In the genomic region with DNA sequence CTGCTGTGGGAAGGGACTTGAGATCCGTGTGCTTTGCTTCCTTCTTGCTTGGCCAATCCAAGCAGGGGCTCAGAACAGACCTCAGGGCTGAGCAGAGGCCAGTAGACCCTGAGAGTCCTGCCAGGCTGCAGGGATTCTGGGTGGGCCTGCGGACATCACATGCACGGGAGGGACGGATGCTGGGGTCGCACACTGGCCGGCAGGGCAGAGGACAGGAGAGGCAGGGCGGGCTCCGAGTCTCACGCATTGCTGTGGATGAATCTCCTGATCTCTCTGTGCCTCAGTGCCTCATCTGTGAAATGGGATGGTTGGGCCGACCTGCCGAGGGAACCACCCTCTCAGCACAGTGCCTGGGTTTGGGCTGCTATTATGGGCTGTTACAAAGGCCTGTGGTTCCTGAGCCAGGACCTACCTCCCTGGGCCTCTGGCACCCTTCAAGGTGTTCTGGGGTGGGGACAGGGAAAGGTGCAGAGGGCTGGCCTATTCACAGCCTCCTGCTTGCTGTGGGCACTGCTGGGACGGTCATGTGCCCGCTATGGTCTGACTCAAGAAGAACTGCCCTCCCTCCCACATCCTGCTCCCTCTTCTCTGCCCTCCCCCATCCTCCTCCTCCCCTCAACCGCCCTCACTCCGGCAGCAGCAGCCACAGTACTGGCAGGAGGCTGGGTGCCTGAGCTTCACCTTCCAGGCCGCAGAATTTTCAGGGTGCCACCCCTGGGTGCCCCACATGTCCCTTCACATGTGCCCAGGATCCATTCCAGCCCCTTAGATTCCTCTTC, we compare ENCODE assay signal across 15 cellular contexts. TPM values are rescaled to one million over a fixed set of nuclear protein-coding genes. Genes with fewer than 3 reads are reported as not detected.
A peak's percentile ranks its signal among the peaks of the same experiment; 100 is the strongest.
DNase-seq lines count a peak whose midpoint lies in the region; ATAC-seq, FAIRE-seq and TF ChIP-seq lines count a peak whose summit lies in the region.
"Had no signal": no experiment of that assay in that cellular context is flagged by ENCODE, and none has a peak within 500 bp of the region (broad histone marks: within the 10 kb centered on the region; RNA-seq: fewer than 3 reads in every experiment).

No MANE protein-coding gene starts in this region.

- H4K8ac ChIP-seq in H1 (ENCODE audit: extremely low read depth, insufficient read depth, low read length), result no peak overlapping the region

- intact Hi-C loops in activated T-helper 2 cell treated with anti-CD3 and anti-CD28 coated beads, Interferon-gamma antibody, Interleukin-2, Interleukin-4, amounts not matched to agents 10 μg/mL and 5 μg/mL and 100 μg/mL, durations not matched to agents 14 hours and 24 hours and 36 hours (cut with micrococcal nuclease), result no loop called here

- H3K4me3 Mint-ChIP-seq in activated T-helper 2 cell treated with anti-CD3 and anti-CD28 coated beads, Interferon-gamma antibody, Interleukin-2, Interleukin-4, amounts not matched to agents 10 μg/mL and 5 μg/mL and 100 μg/mL, durations not matched to agents 14 hours and 24 hours and 36 hours (ENCODE audit: low read depth), result no peak overlapping the region
- H3K4me3 Mint-ChIP-seq: memory B cell; stimulated activated naive B cell treated with anti-CD40 and anti-IgM and Interleukin-4, amounts not matched to agents 10 μg/mL and 1 μg/mL and 100 μg/mL, for 72 hours had no signal

- no peak for TF ChIP-seq RAD21 in H1 (IDR thresholded peaks at IDR 0.05 in 1 of 2, conservative IDR thresholded peaks at IDR 0.05 in 1 of 2; ENCODE audit: low read depth in 2 of 2, low read length in 2 of 2)

- no peak overlapping the region for H3K56ac ChIP-seq in H1 (replicated peaks; ENCODE audit: insufficient read length, low read depth, low read length)

- no peaks in the 10 kb centered on the region for H3F3A ChIP-seq in GM23248 (ENCODE audit: insufficient read depth)

- peaks cover 5% of the 10 kb centered on the region; the same call in 1 of the 2 replicates for H3K79me1 ChIP-seq in H1 (ENCODE audit: low read depth, low read length)

- no peak overlapping the region for H3K4me3 ChIP-seq in GM23248
- no peak overlapping the region for H3K4me3 ChIP-seq in H1 (ENCODE audit: extremely low read depth in 1 of 4, insufficient read depth in 2 of 4, low read depth in 3 of 4, low read length in 4 of 4)

- no peaks in the 10 kb centered on the region for H3K4me1 Mint-ChIP-seq in activated T-helper 2 cell treated with anti-CD3 and anti-CD28 coated beads, Interferon-gamma antibody, Interleukin-2, Interleukin-4, amounts not matched to agents 10 μg/mL and 5 μg/mL and 100 μg/mL, durations not matched to agents 14 hours and 24 hours and 36 hours (ENCODE audit: low read depth)
- H3K4me1 Mint-ChIP-seq: memory B cell had no signal

- H2AFZ ChIP-seq in GM23248 (no peak overlapping the region), H1 (ENCODE audit: low read length) (no peak overlapping the region)

- H3K36me3 ChIP-seq in GM23248 (ENCODE audit: low read depth), result no peaks in the 10 kb centered on the region
- H3K36me3 ChIP-seq in H1 (ENCODE audit: control insufficient read depth in 2 of 4, insufficient read depth in 4 of 4, low read length in 3 of 4), result peaks cover 0 to 7% (median 2%) of the 10 kb centered on the region in 4 experiments; a peak in 4 of 8 replicates

- H3K27me3 Mint-ChIP-seq in activated T-helper 2 cell treated with anti-CD3 and anti-CD28 coated beads, Interferon-gamma antibody, Interleukin-2, Interleukin-4, amounts not matched to agents 10 μg/mL and 5 μg/mL and 100 μg/mL, durations not matched to agents 14 hours and 24 hours and 36 hours (ENCODE audit: low read depth), result no peaks in the 10 kb centered on the region

- CTCF ChIA-PET in H1 (lab: Charles Lee; ENCODE audit: partially characterized antibody), result interaction anchor here (0.7 to 1.4 kb wide), 2 partner anchors 52 to 101 kb away, joined by 3 read pairs; no protein-coding TSS in a partner anchor

- no peak for TF ChIP-seq POLR2A in H1 (IDR thresholded peaks at IDR 0.05; ENCODE audit: control extremely low read depth in 1 of 2, low read depth in 2 of 2, low read length in 2 of 2)
- no peak for TF ChIP-seq POLR2A in GM12892 (IDR thresholded peaks at IDR 0.05; ENCODE audit: low read depth, low read length)

- 0 out of 2 replicates have a peak overlapping the region, but pooled peaks have one; percentile 9 for H2BK15ac ChIP-seq in H1 (ENCODE audit: low read length)

- in situ Hi-C loops in GM23248 (cut with MboI), result no loop called here

- H4K20me1 ChIP-seq in GM23248 (ENCODE audit: insufficient read depth), result no peaks in the 10 kb centered on the region
- H4K20me1 ChIP-seq in H1 (replicated peaks in 1 of 2; ENCODE audit: control insufficient read depth in 1 of 2, insufficient read depth in 2 of 2, low read length in 2 of 2), result peaks cover 0 to 5% of the 10 kb centered on the region in 2 experiments

- no peak overlapping the region for H2AK5ac ChIP-seq in H1 (ENCODE audit: low read depth, low read length)

- H3K9me2 ChIP-seq in GM23248 (ENCODE audit: insufficient read depth), result no peaks in the 10 kb centered on the region

- no peaks in the 10 kb centered on the region for H3K36me3 Mint-ChIP-seq in activated T-helper 2 cell treated with anti-CD3 and anti-CD28 coated beads, Interferon-gamma antibody, Interleukin-2, Interleukin-4, amounts not matched to agents 10 μg/mL and 5 μg/mL and 100 μg/mL, durations not matched to agents 14 hours and 24 hours and 36 hours (ENCODE audit: low read depth)
- H3K36me3 Mint-ChIP-seq: memory B cell had no signal

- FAIRE-seq in RCC 7860 (lab: Jason Lieb, UNC) (peak; percentile 74), H1 (lab: Jason Lieb, UNC) (no peak), GM12892 (lab: Jason Lieb, UNC) (no peak)
- FAIRE-seq: GM18507 had no signal

- no peak overlapping the region for H4K91ac ChIP-seq in H1 (replicated peaks; ENCODE audit: insufficient read length, low read length)

- no peak overlapping the region for H3K23ac ChIP-seq in H1 (ENCODE audit: insufficient read length)

- H3K27me3 ChIP-seq in GM23248 (replicated peaks; ENCODE audit: insufficient read depth), result no peaks in the 10 kb centered on the region
- H3K27me3 ChIP-seq in H1 (replicated peaks in 1 of 4; ENCODE audit: control insufficient read depth in 3 of 4, extremely low read depth in 1 of 4, insufficient read depth in 3 of 4, low read length in 3 of 4), result no peaks in the 10 kb centered on the region

- POLR2A ChIA-PET in H1 (lab: Charles Lee; ENCODE audit: partially characterized antibody), result no interaction called here

- H3K27ac ChIP-seq in GM23248 (no peak overlapping the region), H1 (ENCODE audit: low read depth, low read length) (no peak overlapping the region)

- no peak overlapping the region for H3K14ac ChIP-seq in H1 (ENCODE audit: insufficient read length)

- WGBS in GM23248 (ENCODE audit: low coverage in 1 of 2, low lambda C conversion rate in 2 of 2, missing lambda C conversion rate in 2 of 2), 2 experiments, result 82 to 90% methylated on average over 14 to 16 of the region's 16 CpGs
- 89% methylated on average over 12 of the region's 16 CpGs; no CpG with 5 or more reads in 1 of the 2 experiments for WGBS in H1 (ENCODE audit: extremely low coverage in 1 of 2, insufficient coverage in 1 of 2, insufficient read length in 1 of 2, insufficient replicate concordance in 2 of 2, low coverage in 1 of 2, low lambda C conversion rate in 2 of 2, missing lambda C conversion rate in 1 of 2), 2 experiments

- no peaks in the 10 kb centered on the region for H3K9me3 Mint-ChIP-seq in activated T-helper 2 cell treated with anti-CD3 and anti-CD28 coated beads, Interferon-gamma antibody, Interleukin-2, Interleukin-4, amounts not matched to agents 10 μg/mL and 5 μg/mL and 100 μg/mL, durations not matched to agents 14 hours and 24 hours and 36 hours
- H3K9me3 Mint-ChIP-seq: memory B cell; stimulated activated naive B cell treated with anti-CD40 and anti-IgM and Interleukin-4, amounts not matched to agents 10 μg/mL and 1 μg/mL and 100 μg/mL, for 72 hours had no signal

- 0 out of 2 replicates have a peak overlapping the region, but pooled peaks have one; percentile 2 for H2BK12ac ChIP-seq in H1 (ENCODE audit: low read depth, low read length)

- H3K9me3 ChIP-seq in GM23248 (ENCODE audit: low read depth), result no peaks in the 10 kb centered on the region
- no peaks in the 10 kb centered on the region for H3K9me3 ChIP-seq in H1 (ENCODE audit: insufficient read depth in 2 of 2, low read depth in 1 of 2, low read length in 1 of 2)

- H3K27ac Mint-ChIP-seq in activated T-helper 2 cell treated with anti-CD3 and anti-CD28 coated beads, Interferon-gamma antibody, Interleukin-2, Interleukin-4, amounts not matched to agents 10 μg/mL and 5 μg/mL and 100 μg/mL, durations not matched to agents 14 hours and 24 hours and 36 hours, result no peak overlapping the region
- H3K27ac Mint-ChIP-seq: memory B cell; stimulated activated naive B cell treated with anti-CD40 and anti-IgM and Interleukin-4, amounts not matched to agents 10 μg/mL and 1 μg/mL and 100 μg/mL, for 72 hours had no signal

- DNase-seq in GM23248 (peak; percentile 43), RCC 7860 (ENCODE audit: low spot score) (peak; percentile 73), H1 (ENCODE audit: low read depth in 1 of 2, low spot score in 2 of 2) (no peak), occipital lobe (lab: John Stamatoyannopoulos, UW) (peak; percentile 34), GM12892 (ENCODE audit: insufficient read length) (no peak), C1 segment of cervical spinal cord (lab: John Stamatoyannopoulos, UW) (no peak)
- no peak for DNase-seq in activated T-helper 2 cell treated with anti-CD3 and anti-CD28 coated beads, Interferon-gamma antibody, Interleukin-2, Interleukin-4, amounts not matched to agents 10 μg/mL and 5 μg/mL and 100 μg/mL, durations not matched to agents 14 hours and 24 hours and 36 hours (ENCODE audit: low spot score)
- DNase-seq: activated CD4-positive, alpha-beta T cell treated with anti-CD3 and anti-CD28 coated beads for 48 hours; DMS 273 treated with DMSO at 0.1 percent for 48 hours; NCI-H1694; RPMI8226; stimulated activated naive B cell treated with anti-CD40 and anti-IgM and Interleukin-4, amounts not matched to agents 10 μg/mL and 1 μg/mL and 100 μg/mL, for 72 hours had no signal

- no peak for ATAC-seq in GM18868 (IDR thresholded peaks at IDR 0.05; ENCODE audit: unreplicated experiment)
- ATAC-seq: stimulated activated naive B cell treated with anti-CD40 and anti-IgM and Interleukin-4, amounts not matched to agents 10 μg/mL and 1 μg/mL and 100 μg/mL, for 72 hours had no signal

- TF ChIP-seq EP300 in H1 (IDR thresholded peaks at IDR 0.05; ENCODE audit: borderline replicate concordance in 1 of 2, low read depth in 2 of 2, low read length in 2 of 2), result no peak

- H2BK20ac ChIP-seq in H1 (ENCODE audit: low read length), result no peak overlapping the region

- H3K4me1 ChIP-seq in GM23248 (ENCODE audit: insufficient read depth), result no peaks in the 10 kb centered on the region
- H3K4me1 ChIP-seq in H1 (replicated peaks in 1 of 4; ENCODE audit: control insufficient read depth in 3 of 4, insufficient read depth in 4 of 4, low read length in 3 of 4), result peaks cover 0 to 22% (median 6%) of the 10 kb centered on the region in 4 experiments; a peak in 6 of 7 replicates

- no peak overlapping the region for H3K4ac ChIP-seq in H1 (replicated peaks; ENCODE audit: insufficient read length, low read depth, low read length)

- no peaks in the 10 kb centered on the region for H3K23me2 ChIP-seq in H1 (ENCODE audit: low read depth, low read length)

- H3K9ac ChIP-seq in GM23248, result no peak overlapping the region
- no peak overlapping the region for H3K9ac ChIP-seq in H1 (replicated peaks in 1 of 4; ENCODE audit: extremely low read depth in 1 of 4, low read depth in 3 of 4, low read length in 3 of 4)

- H3K79me2 ChIP-seq in GM23248 (ENCODE audit: insufficient read depth) (no peaks in the 10 kb centered on the region; the same call in 1 of the 2 replicates), H1 (ENCODE audit: control insufficient read depth in 1 of 2, insufficient read depth in 2 of 2, low read length in 2 of 2) (no peaks in the 10 kb centered on the region; a peak in 1 of 4 replicates)

- TF ChIP-seq CTCF in H1 (IDR thresholded peaks at IDR 0.05; ENCODE audit: control extremely low read depth in 1 of 3, insufficient read depth in 1 of 3, low read depth in 1 of 3, low read length in 3 of 3), result no peak

- H3K4me2 ChIP-seq in GM23248 (ENCODE audit: unreplicated experiment) (no peak overlapping the region), H1 (ENCODE audit: insufficient read depth in 1 of 2, low read depth in 2 of 2, low read length in 2 of 2) (no peak overlapping the region)

- no peak overlapping the region for H2BK120ac ChIP-seq in H1 (replicated peaks; ENCODE audit: low read depth, low read length)

- H2BK5ac ChIP-seq in H1 (ENCODE audit: low read depth, low read length), result no peak overlapping the region

- no peak overlapping the region for H4K5ac ChIP-seq in H1 (ENCODE audit: insufficient read length, low read depth, low read length)

- no peak overlapping the region for H3K18ac ChIP-seq in H1 (ENCODE audit: extremely low read depth, low read length)

RNA-seq across cellular contexts. Expression of gene NCS1, which starts 43.3 kb away (rescaled TPM):
- 32.2 and 33.0 TPM in 2 replicates for total RNA-seq in GM23248 (2014; rRNA removed; shearing (Covaris generic))
- polyA plus RNA-seq in GM23248 (2016; fragmentation: Nextera tagmentation; extraction: Ambion mirVana) (4.7 and 5.7 TPM in 2 replicates), H1 (2011; rRNA removed) (32.1 and 34.7 TPM in 2 replicates)
- 42.4 and 47.6 TPM in 2 replicates for total RNA-seq in H1 (2021; fragmentation: NEBNext Ultra II Directional; extraction: Animal tissue kit (Norgen Biotek cat#: 25700))
- polyA plus RNA-seq in H1 (2011; cell fraction: cytosol; rRNA removed), result 26.7 TPM
- polyA plus RNA-seq in H1 (2011; cell fraction: nucleus; rRNA removed), result 26.4 TPM
- polyA plus RNA-seq in H1 (2012, experiment 1 of 2), result 18.9 to 22.5 TPM (median 21.6 TPM) in 4 replicates
- polyA plus RNA-seq in H1 (2012, experiment 2 of 2), result 23.1 TPM
- 20.3 TPM for polyA plus RNA-seq in H1 (2013, experiment 1 of 2)
- 20.5 TPM for polyA plus RNA-seq in H1 (2013, experiment 2 of 2)
- polyA minus RNA-seq in H1 (2011; rRNA and poly(A)+ RNA removed), result 22.8 and 24.3 TPM in 2 replicates
- polyA minus RNA-seq in H1 (2011; cell fraction: cytosol; rRNA and poly(A)+ RNA removed), result 20.1 TPM
- 9.9 TPM for polyA minus RNA-seq in H1 (2011; cell fraction: nucleus; rRNA and poly(A)+ RNA removed)
- total RNA-seq in occipital lobe, result 206 TPM
- not detected for polyA plus RNA-seq in GM12892 (2012; ENCODE audit: missing spikeins)
- 23.5 and 27.9 TPM in 2 replicates for total RNA-seq in activated T-helper 2 cell treated with anti-CD3 and anti-CD28 coated beads, Interferon-gamma antibody, Interleukin-2, Interleukin-4, amounts not matched to agents 10 μg/mL and 5 μg/mL and 100 μg/mL, durations not matched to agents 14 hours and 24 hours and 36 hours

RNA-seq across cellular contexts. Expression of gene HMCN2, which starts 50.0 kb away (rescaled TPM):
- total RNA-seq in GM23248 (2014; rRNA removed; shearing (Covaris generic)), result not detected in 2 replicates
- polyA plus RNA-seq in GM23248 (2016; fragmentation: Nextera tagmentation; extraction: Ambion mirVana) (not detected in 2 replicates), H1 (2011; rRNA removed) (5.0 and 8.3 TPM in 2 replicates)
- total RNA-seq in H1 (2021; fragmentation: NEBNext Ultra II Directional; extraction: Animal tissue kit (Norgen Biotek cat#: 25700)), result 7.9 and 9.1 TPM in 2 replicates
- 6.4 TPM for polyA plus RNA-seq in H1 (2011; cell fraction: cytosol; rRNA removed)
- polyA plus RNA-seq in H1 (2011; cell fraction: nucleus; rRNA removed), result 60.8 TPM
- 3.3 to 10.7 TPM (median 7.7 TPM) in 4 replicates for polyA plus RNA-seq in H1 (2012, experiment 1 of 2)
- 2.3 TPM for polyA plus RNA-seq in H1 (2012, experiment 2 of 2)
- 3.8 TPM for polyA plus RNA-seq in H1 (2013, experiment 1 of 2)
- 2.5 TPM for polyA plus RNA-seq in H1 (2013, experiment 2 of 2)
- 4.6 and 7.6 TPM in 2 replicates for polyA minus RNA-seq in H1 (2011; rRNA and poly(A)+ RNA removed)
- polyA minus RNA-seq in H1 (2011; cell fraction: cytosol; rRNA and poly(A)+ RNA removed), result 9.8 TPM
- 25.3 TPM for polyA minus RNA-seq in H1 (2011; cell fraction: nucleus; rRNA and poly(A)+ RNA removed)
- not detected for total RNA-seq in occipital lobe
- 0.06 TPM for polyA plus RNA-seq in GM12892 (2012; ENCODE audit: missing spikeins)
- total RNA-seq in activated T-helper 2 cell treated with anti-CD3 and anti-CD28 coated beads, Interferon-gamma antibody, Interleukin-2, Interleukin-4, amounts not matched to agents 10 μg/mL and 5 μg/mL and 100 μg/mL, durations not matched to agents 14 hours and 24 hours and 36 hours, result not detected in 2 replicates

Comparison
In these comparisons a context has a peak if more than half of its experiments do, and no peak if none do; other contexts are left out.
1. DNase-seq: peak in GM23248 (single experiment), RCC 7860 (single experiment) and occipital lobe (single experiment); none in H1 (0 of 2), GM12892 (single experiment), C1 segment of cervical spinal cord (0 of 14) and activated T-helper 2 cell treated with anti-CD3 and anti-CD28 coated beads, Interferon-gamma antibody, Interleukin-2, Interleukin-4, amounts not matched to agents 10 μg/mL and 5 μg/mL and 100 μg/mL, durations not matched to agents 14 hours and 24 hours and 36 hours (single experiment).